ENCODE assay signal across 9 cellular contexts in the genomic region with DNA sequence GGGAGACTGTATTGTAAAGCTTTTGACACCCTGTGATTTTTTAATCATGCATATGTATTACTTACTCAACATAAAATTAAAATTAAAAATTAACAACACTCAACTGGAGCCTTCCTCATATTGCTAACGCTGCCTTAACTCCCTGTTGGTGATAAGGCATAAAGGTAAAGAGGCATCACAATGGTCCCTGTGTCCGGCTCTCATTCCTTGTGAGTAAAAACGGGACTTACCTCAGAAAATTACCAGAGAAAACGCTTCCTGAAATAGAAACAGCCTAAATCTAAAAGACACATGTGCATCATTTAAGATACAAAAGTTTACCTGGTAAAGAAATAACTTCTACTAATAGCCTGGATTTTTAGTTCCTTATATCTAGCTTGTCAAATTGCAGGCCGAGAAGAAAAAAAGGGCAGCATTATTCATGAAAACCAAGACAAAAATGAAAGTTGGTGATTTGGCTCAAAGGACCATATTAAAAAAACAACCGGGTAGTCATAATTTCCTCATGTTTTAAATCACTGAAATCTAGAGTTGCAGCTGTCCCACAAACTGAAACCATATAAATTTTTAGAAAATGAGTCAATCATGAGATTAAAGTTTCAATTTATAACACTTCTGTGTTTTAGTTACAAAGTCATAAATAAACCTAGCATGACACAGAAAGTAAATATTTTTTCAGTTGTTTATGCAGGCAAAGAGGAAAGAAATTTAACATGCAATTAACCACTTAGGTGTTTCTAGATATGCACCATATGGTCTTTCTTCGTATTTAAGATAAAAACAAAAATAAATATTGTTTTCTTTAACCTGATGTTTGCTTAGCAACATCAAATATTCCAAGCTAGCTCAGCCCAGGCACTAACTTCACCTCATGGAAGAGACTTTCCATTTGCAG.
DNase-seq lines count a peak whose midpoint lies in the region; ATAC-seq and TF ChIP-seq lines count a peak whose summit lies in the region.
"Had no signal": no experiment of that assay in that cellular context is flagged by ENCODE, and none has a peak within 500 bp of the region (broad histone marks: within the 10 kb centered on the region; RNA-seq: fewer than 3 reads in every experiment).

No MANE protein-coding gene starts in this region.

- intact Hi-C loops in Panc1 (cut with micrococcal nuclease; ENCODE audit: unreplicated experiment) (no loop called here), left lung (cut with DNase I) (no loop called here)

- no peak overlapping the region for H3K27ac ChIP-seq in Panc1 (ENCODE audit: low read length)
- H3K27ac ChIP-seq in left lung = peak overlapping the region; percentile 38 to 63
- H3K27ac ChIP-seq: ovary had no signal

- H3K4me3 ChIP-seq in Panc1 (ENCODE audit: low read depth in 2 of 2, low read length in 2 of 2) = no peak overlapping the region
- no peak overlapping the region for H3K4me3 ChIP-seq in left lung
- H3K4me3 ChIP-seq: ovary had no signal

- H3K9me3 ChIP-seq in Panc1 (ENCODE audit: control insufficient read depth, insufficient read depth, low read depth, low read length) (no peaks in the 10 kb centered on the region), left lung (peaks cover 0 to 6% of the 10 kb centered on the region in 2 donors)
- H3K9me3 ChIP-seq: ovary had no signal

- POLR2A ChIA-PET in GM10248 (lab: Yijun Ruan, JAX) (interaction anchor here (0.6 kb wide), 1 partner anchor 224 kb away, joined by 4 read pairs; no protein-coding TSS in a partner anchor), Panc1 (lab: Charles Lee) (interaction anchor here (0.7 kb wide), 1 partner anchor 127 kb away, joined by 7 read pairs; no protein-coding TSS in a partner anchor)

- TF ChIP-seq CTCF in GM10248 (IDR thresholded peaks at IDR 0.05; ENCODE audit: control extremely low read depth, extremely low read depth, low read depth, missing control alignments) = no peak
- TF ChIP-seq CTCF in Panc1 (IDR thresholded peaks at IDR 0.05) = no peak
- no peak for TF ChIP-seq CTCF in left lung (IDR thresholded peaks at IDR 0.05)

- H3K36me3 ChIP-seq in Panc1 (ENCODE audit: control insufficient read depth, insufficient read depth, low read length) = no peaks in the 10 kb centered on the region
- no peaks in the 10 kb centered on the region for H3K36me3 ChIP-seq in left lung
- H3K36me3 ChIP-seq: ovary had no signal

- H3K4me1 ChIP-seq in Panc1 (ENCODE audit: control insufficient read depth, insufficient read depth, low read length) (no peaks in the 10 kb centered on the region), left lung (peaks cover 7 to 15% of the 10 kb centered on the region in 2 donors)

- DNase-seq in GM10248 (ENCODE audit: extremely low spot score) (peak; percentile 55), H4 (ENCODE audit: low spot score) (peak; percentile 10), Panc1 (ENCODE audit: low read depth, low spot score) (peak; percentile 52), left lung (no peak), NCI-H1436 treated with DMSO at 0.1 percent for 48 hours (lab: John Stamatoyannopoulos, UW) (no peak), NCI-H187 (lab: John Stamatoyannopoulos, UW) (no peak), islet precursor cell (no peak), HuH-7 (ENCODE audit: low spot score) (no peak)
- DNase-seq: ovary had no signal

- ATAC-seq in Panc1 = peak; percentile 71
- no peak for ATAC-seq in left lung

- BruUV-seq in Panc1 (replicated peaks; lab: Mats Ljungman, UMichigan) = no TSS peak

- CTCF ChIA-PET in GM10248 (lab: Yijun Ruan, JAX) (interaction anchor here (0.9 to 3.9 kb wide), 4 partner anchors 15 to 18 kb away, joined by 3 to 10 read pairs (median 4); no protein-coding TSS in a partner anchor), Panc1 (lab: Charles Lee) (no interaction called here)

- H3K27me3 ChIP-seq in Panc1 (ENCODE audit: control insufficient read depth, insufficient read depth, low read length) (no peaks in the 10 kb centered on the region), left lung (no peaks in the 10 kb centered on the region)
- H3K27me3 ChIP-seq: ovary had no signal

- in situ Hi-C loops in Panc1 (cut with HindIII; ENCODE audit: low pct_unique_long_range_greater_than_20kb, low sequenced_read_pairs) = no loop called here

Comparison
In these comparisons a context has a peak if more than half of its experiments do, and no peak if none do; other contexts are left out.
1. DNase-seq: peak in GM10248 (single experiment), H4 (single experiment) and Panc1 (single experiment); none in left lung (0 of 2), NCI-H1436 treated with DMSO at 0.1 percent for 48 hours (single experiment), NCI-H187 (0 of 2), islet precursor cell (single experiment) and HuH-7 (single experiment).